Comparison of ENCODE assay signal across 25 cellular contexts in genomic region chr17:71363661-71364060, GRCh38.
"Had no signal": no experiment of that assay in that cellular context is flagged by ENCODE, and none has a peak within 500 bp of the region (broad histone marks: within the 10 kb centered on the region; RNA-seq: fewer than 3 reads in every experiment).

No MANE protein-coding gene starts in this region.

- H3K4me1 Mint-ChIP-seq: central memory CD8-positive, alpha-beta T cell; naive thymus-derived CD4-positive, alpha-beta T cell; stimulated activated effector memory CD8-positive, alpha-beta T cell treated with anti-CD3 and anti-CD28 coated beads, Interleukin-12 subunit alpha, Interleukin-12 subunit beta, amount 100 ng/mL, for 72 hours had no signal

- ATAC-seq: heart left ventricle; left lobe of liver; mucosa of descending colon; naive thymus-derived CD4-positive, alpha-beta T cell; right cardiac atrium; stimulated activated effector memory CD8-positive, alpha-beta T cell treated with anti-CD3 and anti-CD28 coated beads, Interleukin-12 subunit alpha, Interleukin-12 subunit beta, amount 100 ng/mL, for 72 hours had no signal

- H3K36me3 ChIP-seq: colonic mucosa, heart left ventricle, prostate gland, sigmoid colon, tibial artery, upper lobe of left lung had no signal

- H3K27me3 Mint-ChIP-seq: central memory CD8-positive, alpha-beta T cell had no signal

- H3K36me3 Mint-ChIP-seq: mesothelial cell of epicardium; naive thymus-derived CD4-positive, alpha-beta T cell; stimulated activated effector memory CD8-positive, alpha-beta T cell treated with anti-CD3 and anti-CD28 coated beads, Interleukin-12 subunit alpha, Interleukin-12 subunit beta, amount 100 ng/mL, for 72 hours had no signal

- H3K9me3 ChIP-seq: colonic mucosa, mucosa of descending colon, prostate gland, sigmoid colon, testis, tibial artery, upper lobe of left lung had no signal

- H3K4me3 ChIP-seq: colonic mucosa, heart left ventricle, mucosa of descending colon, prostate gland, sigmoid colon, testis, tibial artery, upper lobe of left lung had no signal

- H3K4me3 Mint-ChIP-seq: central memory CD8-positive, alpha-beta T cell; mesothelial cell of epicardium; naive thymus-derived CD4-positive, alpha-beta T cell; nephron; stimulated activated effector memory CD8-positive, alpha-beta T cell treated with anti-CD3 and anti-CD28 coated beads, Interleukin-12 subunit alpha, Interleukin-12 subunit beta, amount 100 ng/mL, for 72 hours had no signal

- H3K27ac ChIP-seq: colonic mucosa, heart left ventricle, prostate gland, sigmoid colon, testis, tibial artery, upper lobe of left lung had no signal

- DNase-seq: colonic mucosa; dermis blood vessel endothelial cell; effector memory CD4-positive, alpha-beta T cell; erythroblast; heart left ventricle; hippocampal formation; mesenchymal stem cell; mucosa of descending colon; naive thymus-derived CD4-positive, alpha-beta T cell; nucleus accumbens; right cardiac atrium; sigmoid colon; stimulated activated CD4-positive, alpha-beta T cell treated with anti-CD3 and anti-CD28 coated beads, Interleukin-2, amount 100 ng/mL, for 24 hours; stimulated activated CD4-positive, alpha-beta T cell treated with anti-CD3 and anti-CD28 coated beads, Interleukin-4, amount 100 ng/mL, for 24 hours; stimulated activated naive CD4-positive, alpha-beta T cell treated with Interleukin-2 at 50 U/mL for 16 hours; substantia nigra; testis; tibial artery; upper lobe of left lung had no signal

- H3K4me1 ChIP-seq: colonic mucosa, heart left ventricle, prostate gland, sigmoid colon, testis, tibial artery, upper lobe of left lung had no signal

- H3K27ac Mint-ChIP-seq: mesothelial cell of epicardium; naive thymus-derived CD4-positive, alpha-beta T cell; nephron; stimulated activated effector memory CD8-positive, alpha-beta T cell treated with anti-CD3 and anti-CD28 coated beads, Interleukin-12 subunit alpha, Interleukin-12 subunit beta, amount 100 ng/mL, for 72 hours had no signal

- H3K27me3 ChIP-seq: colonic mucosa, heart left ventricle, sigmoid colon, testis, tibial artery, upper lobe of left lung had no signal
